ENCODE assay signal across 15 cellular contexts in the genomic region with DNA sequence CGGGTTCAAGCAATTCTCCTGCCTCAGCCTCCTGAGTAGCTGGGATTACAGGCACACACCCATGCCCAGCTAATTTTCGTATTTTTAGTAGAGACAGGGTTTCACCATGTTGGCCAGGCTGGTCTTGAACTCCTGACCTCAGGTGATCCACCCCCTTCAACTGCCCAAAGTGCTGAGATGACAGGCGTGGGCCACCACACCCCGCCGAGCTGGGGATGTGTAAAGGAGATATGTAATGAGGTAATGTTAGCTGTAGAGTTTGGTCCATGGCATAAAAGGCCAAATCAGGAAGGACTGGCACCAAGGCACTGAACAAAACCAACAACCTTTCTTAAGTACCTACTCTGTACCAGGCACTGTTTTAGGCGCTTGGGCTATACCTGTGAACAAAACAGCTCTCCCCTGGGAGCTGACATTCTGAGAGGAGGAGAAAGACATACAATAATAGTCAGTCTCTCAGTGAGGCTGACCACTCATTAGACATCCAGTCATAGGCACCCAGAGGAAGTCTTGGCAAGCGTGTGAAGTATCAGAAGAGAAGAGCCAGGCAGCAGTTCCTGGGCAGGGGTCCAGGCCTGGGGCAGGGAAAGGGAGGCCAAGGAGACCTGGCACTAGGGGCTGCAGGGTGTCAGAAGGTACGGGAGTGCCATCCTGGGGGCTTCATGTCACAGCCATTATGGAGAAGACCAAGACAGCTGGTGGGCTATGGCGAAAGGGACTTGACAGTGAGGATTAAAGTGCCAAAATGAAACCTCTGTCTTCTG.
DNase-seq lines count a peak whose midpoint lies in the region; ATAC-seq and TF ChIP-seq lines count a peak whose summit lies in the region.
"Had no signal": no experiment of that assay in that cellular context is flagged by ENCODE, and none has a peak within 500 bp of the region (broad histone marks: within the 10 kb centered on the region; RNA-seq: fewer than 3 reads in every experiment).

No MANE protein-coding gene starts in this region.

- H3K9me3 ChIP-seq in esophagus muscularis mucosa (no peaks in the 10 kb centered on the region), left ventricle myocardium inferior (replicated peaks) (no peaks in the 10 kb centered on the region)
- H3K9me3 ChIP-seq: BLaER1 treated with 17β-estradiol and CSF1 and Interleukin-3, amounts not matched to agents 10 nM and 100 nM had no signal

- peaks cover 0 to 4% (median 0%) of the 10 kb centered on the region in 4 donors for H3K27me3 ChIP-seq in esophagus muscularis mucosa
- H3K27me3 ChIP-seq in left ventricle myocardium inferior (ENCODE audit: low read depth): no peaks in the 10 kb centered on the region
- H3K27me3 ChIP-seq: BLaER1 treated with 17β-estradiol and CSF1 and Interleukin-3, amounts not matched to agents 10 nM and 100 nM had no signal

- TF ChIP-seq EP300 in esophagus muscularis mucosa (IDR thresholded peaks at IDR 0.05): no peak

- H3K4me1 Mint-ChIP-seq in stimulated activated memory B cell treated with anti-CD40 and anti-IgM and Interleukin-4, amounts not matched to agents 10 μg/mL and 1 μg/mL and 100 μg/mL, for 72 hours: peaks cover 17% of the 10 kb centered on the region
- H3K4me1 Mint-ChIP-seq: CD4-positive, CD25-positive, alpha-beta regulatory T cell had no signal

- no peak overlapping the region for H3K4me3 Mint-ChIP-seq in stimulated activated memory B cell treated with anti-CD40 and anti-IgM and Interleukin-4, amounts not matched to agents 10 μg/mL and 1 μg/mL and 100 μg/mL, for 72 hours
- H3K4me3 Mint-ChIP-seq: CD4-positive, CD25-positive, alpha-beta regulatory T cell; H9 had no signal

- intact Hi-C loops in Right ventricle myocardium inferior (cut with DNase I) (no loop called here), cardiac septum (cut with DNase I) (no loop called here), esophagus muscularis mucosa (cut with DNase I) (no loop called here), left ventricle myocardium inferior (cut with micrococcal nuclease) (no loop called here)

- no peaks in the 10 kb centered on the region for H3K9me3 Mint-ChIP-seq in stimulated activated memory B cell treated with anti-CD40 and anti-IgM and Interleukin-4, amounts not matched to agents 10 μg/mL and 1 μg/mL and 100 μg/mL, for 72 hours
- H3K9me3 Mint-ChIP-seq: H9 had no signal

- no peaks in the 10 kb centered on the region for H3K36me3 ChIP-seq in esophagus muscularis mucosa
- no peaks in the 10 kb centered on the region for H3K36me3 ChIP-seq in left ventricle myocardium inferior
- H3K36me3 ChIP-seq: BLaER1 treated with 17β-estradiol and CSF1 and Interleukin-3, amounts not matched to agents 10 nM and 100 nM had no signal

- no peaks in the 10 kb centered on the region for H3K4me1 ChIP-seq in esophagus muscularis mucosa
- H3K4me1 ChIP-seq in left ventricle myocardium inferior: peaks cover 14% of the 10 kb centered on the region

- H3K27ac ChIP-seq in esophagus muscularis mucosa (replicated peaks in 1 of 4) (no peak overlapping the region), left ventricle myocardium inferior (replicated peaks) (no peak overlapping the region)
- H3K27ac ChIP-seq: BLaER1 treated with 17β-estradiol and CSF1 and Interleukin-3, amounts not matched to agents 10 nM and 100 nM had no signal

- H3K27me3 Mint-ChIP-seq in stimulated activated memory B cell treated with anti-CD40 and anti-IgM and Interleukin-4, amounts not matched to agents 10 μg/mL and 1 μg/mL and 100 μg/mL, for 72 hours: no peaks in the 10 kb centered on the region

- H3K36me3 Mint-ChIP-seq in stimulated activated memory B cell treated with anti-CD40 and anti-IgM and Interleukin-4, amounts not matched to agents 10 μg/mL and 1 μg/mL and 100 μg/mL, for 72 hours: no peaks in the 10 kb centered on the region
- H3K36me3 Mint-ChIP-seq: CD4-positive, CD25-positive, alpha-beta regulatory T cell had no signal

- no peak for DNase-seq in Right ventricle myocardium inferior (ENCODE audit: missing footprints)
- DNase-seq in cardiac septum (ENCODE audit: low spot score): no peak
- peak; percentile 62 for DNase-seq in esophagus muscularis mucosa (ENCODE audit: extremely low spot score)
- peak; percentile 40 for DNase-seq in left ventricle myocardium inferior
- no peak for DNase-seq in NCI-H187 (lab: John Stamatoyannopoulos, UW)
- DNase-seq in stimulated activated CD4-positive, alpha-beta T cell treated with anti-CD3 and anti-CD28 coated beads, Interleukin-2, amount 100 ng/mL, for 48 hours: no peak
- DNase-seq: ACHN; CD4-positive, CD25-positive, alpha-beta regulatory T cell; DMS53; GF-D8; GOT3; H9 had no signal

- ATAC-seq in Right ventricle myocardium inferior: peak; percentile 61
- no peak for ATAC-seq in stimulated activated memory B cell treated with anti-CD40 and anti-IgM and Interleukin-4, amounts not matched to agents 10 μg/mL and 1 μg/mL and 100 μg/mL, for 72 hours
- ATAC-seq in GM21723 (IDR thresholded peaks at IDR 0.05; ENCODE audit: unreplicated experiment): no peak

- TF ChIP-seq POLR2A in esophagus muscularis mucosa (IDR thresholded peaks at IDR 0.05; ENCODE audit: low read depth): no peak

- TF ChIP-seq CTCF in esophagus muscularis mucosa (IDR thresholded peaks at IDR 0.05) (no peak), left ventricle myocardium inferior (IDR thresholded peaks at IDR 0.05; ENCODE audit: borderline replicate concordance) (no peak)

- H3K4me3 ChIP-seq in esophagus muscularis mucosa (no peak overlapping the region), left ventricle myocardium inferior (no peak overlapping the region)
- H3K4me3 ChIP-seq: BLaER1 treated with 17β-estradiol and CSF1 and Interleukin-3, amounts not matched to agents 10 nM and 100 nM had no signal

- WGBS in esophagus muscularis mucosa: 92% methylated on average over 9 of the region's 9 CpGs

- H3K27ac Mint-ChIP-seq in stimulated activated memory B cell treated with anti-CD40 and anti-IgM and Interleukin-4, amounts not matched to agents 10 μg/mL and 1 μg/mL and 100 μg/mL, for 72 hours: peak overlapping the region; percentile 28
- H3K27ac Mint-ChIP-seq: CD4-positive, CD25-positive, alpha-beta regulatory T cell; H9 had no signal

Comparison
In these comparisons a context has a peak if more than half of its experiments do, and no peak if none do; other contexts are left out.
1. DNase-seq: peak in esophagus muscularis mucosa (single experiment) and left ventricle myocardium inferior (single experiment); none in Right ventricle myocardium inferior (single experiment), cardiac septum (single experiment), NCI-H187 (0 of 2) and stimulated activated CD4-positive, alpha-beta T cell treated with anti-CD3 and anti-CD28 coated beads, Interleukin-2, amount 100 ng/mL, for 48 hours (0 of 2).